ENCODE assay signal across 8 cellular contexts in genomic region chr14:57871487-57872080, GRCh38.
DNase-seq lines count a peak whose midpoint lies in the region; ATAC-seq and TF ChIP-seq lines count a peak whose summit lies in the region.

No MANE protein-coding gene starts in this region.

- no peak overlapping the region for H3K4me3 ChIP-seq in fibroblast of pulmonary artery (replicated peaks; ENCODE audit: low read depth, low read length)
- H3K4me3 ChIP-seq in skeletal muscle cell (ENCODE audit: low read depth, low read length), result no peak overlapping the region

- ATAC-seq in GM18520 (IDR thresholded peaks at IDR 0.05; ENCODE audit: unreplicated experiment) (peak; percentile 62), HG03457 (IDR thresholded peaks at IDR 0.05; ENCODE audit: unreplicated experiment) (peak; percentile 54), GM21737 (IDR thresholded peaks at IDR 0.05; ENCODE audit: unreplicated experiment) (no peak), GM21367 (IDR thresholded peaks at IDR 0.05; ENCODE audit: unreplicated experiment) (no peak)

- peak; percentile 97 for TF ChIP-seq CTCF in fibroblast of pulmonary artery (IDR thresholded peaks at IDR 0.05; ENCODE audit: low read length, missing control alignments)

- DNase-seq in COR-L47 (lab: John Stamatoyannopoulos, UW) (peak; percentile 28), RKO (ENCODE audit: low spot score) (peak; percentile 77), fibroblast of pulmonary artery (ENCODE audit: low read depth) (peak; percentile 70), skeletal muscle cell (ENCODE audit: low read depth) (peak; percentile 36)

Comparison
In these comparisons a context has a peak if more than half of its experiments do, and no peak if none do; other contexts are left out.
1. ATAC-seq: peak in GM18520 (single experiment) and HG03457 (single experiment); none in GM21737 (single experiment) and GM21367 (single experiment).
2. Peak in every context shown above with its lines, with median percentiles within 50 percentile points of each other: DNase-seq.